36 cellular contexts compared by ENCODE assay signal in genomic region chr6:34000281-34000680, GRCh38.
"Had no signal": no experiment of that assay in that cellular context is flagged by ENCODE, and none has a peak within 500 bp of the region (broad histone marks: within the 10 kb centered on the region; RNA-seq: fewer than 3 reads in every experiment).

No MANE protein-coding gene starts in this region.

- H3K27ac ChIP-seq: ascending aorta, breast epithelium, cardiac muscle cell, coronary artery, dorsolateral prefrontal cortex, heart left ventricle, WERI-Rb-1 had no signal

- H3K27me3 Mint-ChIP-seq: activated CD8-positive, alpha-beta T cell treated with anti-CD3 and anti-CD28 coated beads for 36 hours; activated T-cell treated with anti-CD3 and anti-CD28 coated beads, Interleukin-2, amount 50 U/mL, for 24 hours had no signal

- DNase-seq: activated B cell treated with CpG ODN at 0.5 μM for 24 hours; activated CD4-positive, alpha-beta T cell treated with anti-CD3 and anti-CD28 coated beads for 48 hours; activated CD4-positive, alpha-beta T cell treated with anti-CD3 and anti-CD28 coated beads, Interleukin-2, amount 50 U/mL, for 1 hour; activated CD4-positive, alpha-beta T cell treated with anti-CD3 and anti-CD28 coated beads, Interleukin-2, amount 50 U/mL, for 48 hours; activated CD8-positive, alpha-beta memory T cell treated with anti-CD3 and anti-CD28 coated beads for 24 hours; activated CD8-positive, alpha-beta memory T cell treated with anti-CD3 and anti-CD28 coated beads, Interleukin-2, amount 50 U/mL, for 48 hours; activated CD8-positive, alpha-beta T cell treated with anti-CD3 and anti-CD28 coated beads for 36 hours; activated gamma-delta T cell; activated naive CD4-positive, alpha-beta T cell; activated naive CD4-positive, alpha-beta T cell treated with anti-CD3 and anti-CD28 coated beads, Interleukin-2, amount 10 ng/mL, durations not matched to agents 7 days and 5 days; activated naive CD8-positive, alpha-beta T cell treated with anti-CD3 and anti-CD28 coated beads, Interleukin-2, amount 10 ng/mL, durations not matched to agents 7 days and 5 days; activated T-cell treated with anti-CD3 and anti-CD28 coated beads for 4 hours; activated T-cell treated with anti-CD3 and anti-CD28 coated beads, Interleukin-2, amount 50 U/mL, for 24 hours; activated T-cell treated with anti-CD3 and anti-CD28 coated beads, Interleukin-2, amount 50 U/mL, for 72 hours; central memory CD4-positive, alpha-beta T cell; cerebellar nuclear complex; dorsolateral prefrontal cortex; effector memory CD4-positive, alpha-beta T cell; endodermal cell; foreskin fibroblast; T-helper 1 cell; T-helper 17 cell; T1000; WERI-Rb-1 had no signal

- ATAC-seq: activated CD4-positive, CD25-positive, alpha-beta regulatory T cell treated with anti-CD3 and anti-CD28 coated beads, Interleukin-2, amount 50 U/mL, for 24 hours; activated CD8-positive, alpha-beta T cell treated with anti-CD3 and anti-CD28 coated beads for 36 hours; activated naive CD4-positive, alpha-beta T cell treated with anti-CD3 and anti-CD28 coated beads, Interleukin-2, amount 50 U/mL, for 72 hours; activated T-cell treated with anti-CD3 and anti-CD28 coated beads, Interleukin-2, amount 50 U/mL, for 72 hours; esophagus mucosa; heart left ventricle; T-helper 17 cell had no signal

- H3K4me3 ChIP-seq: ascending aorta, breast epithelium, cardiac muscle cell, coronary artery, dorsolateral prefrontal cortex, heart left ventricle had no signal

- H3K36me3 ChIP-seq: ascending aorta, breast epithelium, cardiac muscle cell, heart left ventricle, WERI-Rb-1 had no signal

- H3K9me3 ChIP-seq: ascending aorta, breast epithelium had no signal

- H3K36me3 Mint-ChIP-seq: activated naive CD4-positive, alpha-beta T cell treated with anti-CD3 and anti-CD28 coated beads, Interleukin-2, amount 10 ng/mL, durations not matched to agents 7 days and 5 days; activated naive CD8-positive, alpha-beta T cell treated with anti-CD3 and anti-CD28 coated beads, Interleukin-2, amount 10 ng/mL, durations not matched to agents 7 days and 5 days had no signal

- H3K27ac Mint-ChIP-seq: activated B cell treated with CpG ODN at 0.5 μM for 24 hours; activated CD8-positive, alpha-beta T cell treated with anti-CD3 and anti-CD28 coated beads for 36 hours; activated naive CD4-positive, alpha-beta T cell treated with anti-CD3 and anti-CD28 coated beads, Interleukin-2, amount 10 ng/mL, durations not matched to agents 7 days and 5 days; activated naive CD8-positive, alpha-beta T cell treated with anti-CD3 and anti-CD28 coated beads, Interleukin-2, amount 10 ng/mL, durations not matched to agents 7 days and 5 days; activated T-cell treated with anti-CD3 and anti-CD28 coated beads, Interleukin-2, amount 50 U/mL, for 24 hours; activated T-cell treated with anti-CD3 and anti-CD28 coated beads, Interleukin-2, amount 50 U/mL, for 72 hours; brain; dendritic cell treated with granulocyte-macrophage colony-stimulating factor and Interleukin-4, amounts not matched to agents 40 ng/mL and 50 ng/mL, for 4 days; endodermal cell; T-helper 17 cell; T-helper 2 cell treated with Interferon-gamma antibody and Interleukin-4, amounts not matched to agents 5 μg/mL and 100 μg/mL, for 36 hours had no signal

- H3K27me3 ChIP-seq: ascending aorta, breast epithelium, cardiac muscle cell had no signal

- H3K4me1 ChIP-seq: ascending aorta, breast epithelium had no signal

- H3K9me3 Mint-ChIP-seq: activated naive CD8-positive, alpha-beta T cell treated with anti-CD3 and anti-CD28 coated beads, Interleukin-2, amount 10 ng/mL, durations not matched to agents 7 days and 5 days; dendritic cell treated with granulocyte-macrophage colony-stimulating factor and Interleukin-4, amounts not matched to agents 40 ng/mL and 50 ng/mL, for 4 days had no signal

- H3K4me3 Mint-ChIP-seq: activated B cell treated with CpG ODN at 0.5 μM for 24 hours; activated CD8-positive, alpha-beta T cell treated with anti-CD3 and anti-CD28 coated beads for 36 hours; activated naive CD4-positive, alpha-beta T cell treated with anti-CD3 and anti-CD28 coated beads, Interleukin-2, amount 10 ng/mL, durations not matched to agents 7 days and 5 days; activated naive CD8-positive, alpha-beta T cell treated with anti-CD3 and anti-CD28 coated beads, Interleukin-2, amount 10 ng/mL, durations not matched to agents 7 days and 5 days; activated T-cell treated with anti-CD3 and anti-CD28 coated beads, Interleukin-2, amount 50 U/mL, for 24 hours; activated T-cell treated with anti-CD3 and anti-CD28 coated beads, Interleukin-2, amount 50 U/mL, for 72 hours; brain; dendritic cell treated with granulocyte-macrophage colony-stimulating factor and Interleukin-4, amounts not matched to agents 40 ng/mL and 50 ng/mL, for 4 days; endodermal cell; T-helper 17 cell; T-helper 2 cell treated with Interferon-gamma antibody and Interleukin-4, amounts not matched to agents 5 μg/mL and 100 μg/mL, for 36 hours had no signal

- H3K4me1 Mint-ChIP-seq: activated B cell treated with CpG ODN at 0.5 μM for 24 hours; activated naive CD4-positive, alpha-beta T cell treated with anti-CD3 and anti-CD28 coated beads, Interleukin-2, amount 10 ng/mL, durations not matched to agents 7 days and 5 days; activated naive CD8-positive, alpha-beta T cell treated with anti-CD3 and anti-CD28 coated beads, Interleukin-2, amount 10 ng/mL, durations not matched to agents 7 days and 5 days; T-helper 17 cell had no signal

- FAIRE-seq: frontal cortex had no signal
